ENCODE assay signal across 1 cellular context in the genomic region with DNA sequence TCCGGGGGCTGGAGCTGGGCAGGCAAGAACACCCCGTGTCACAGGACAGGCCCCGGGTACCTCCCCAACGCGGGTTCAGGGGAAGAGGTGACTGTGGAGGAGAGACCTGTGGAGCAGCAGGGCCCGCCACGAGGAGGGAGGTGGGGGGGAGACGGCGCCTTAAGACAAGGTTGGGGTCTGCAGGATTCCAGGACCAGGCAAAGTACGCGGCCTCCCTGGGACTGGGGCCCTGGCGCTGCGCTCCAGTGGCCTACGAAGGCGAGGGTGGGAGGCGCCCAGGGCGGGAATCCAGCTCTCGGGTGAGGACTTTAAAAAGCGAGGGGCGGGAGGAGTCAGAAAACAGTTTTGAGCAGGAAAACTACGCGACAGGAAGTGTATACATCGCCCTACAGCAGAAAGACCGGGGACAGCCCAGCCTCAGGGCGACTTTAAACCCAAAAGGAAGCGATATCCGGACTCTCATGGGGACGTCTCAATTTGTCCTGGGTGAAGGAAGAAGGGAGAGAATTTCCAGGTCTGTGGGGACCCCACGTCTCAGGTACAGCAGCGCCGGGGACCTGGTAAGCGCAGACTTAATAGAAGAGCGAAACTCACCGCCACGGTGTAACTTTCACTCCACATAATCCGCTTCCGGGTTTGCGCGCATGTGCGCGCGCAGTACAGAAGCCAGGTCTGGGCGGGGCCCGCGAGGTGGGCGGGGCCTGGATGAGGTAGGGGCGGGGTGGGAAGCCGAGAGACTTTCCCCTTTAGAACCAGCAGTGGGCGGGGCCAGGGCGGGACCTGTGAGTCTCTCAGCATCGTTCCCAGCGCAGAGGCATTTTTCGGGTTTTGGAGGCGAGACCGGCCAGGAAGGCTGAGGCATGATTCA.
TF ChIP-seq lines count a peak whose summit lies in the region.

A gene (minus strand): TSS at position 638 of the 868 bp plus-strand sequence.

TF ChIP-seq in HepG2, 621 proteins besides CTCF, POLR2A, EP300 and RAD21 (continued from another document and continues in another):
- TF ChIP-seq, protein P1, sequence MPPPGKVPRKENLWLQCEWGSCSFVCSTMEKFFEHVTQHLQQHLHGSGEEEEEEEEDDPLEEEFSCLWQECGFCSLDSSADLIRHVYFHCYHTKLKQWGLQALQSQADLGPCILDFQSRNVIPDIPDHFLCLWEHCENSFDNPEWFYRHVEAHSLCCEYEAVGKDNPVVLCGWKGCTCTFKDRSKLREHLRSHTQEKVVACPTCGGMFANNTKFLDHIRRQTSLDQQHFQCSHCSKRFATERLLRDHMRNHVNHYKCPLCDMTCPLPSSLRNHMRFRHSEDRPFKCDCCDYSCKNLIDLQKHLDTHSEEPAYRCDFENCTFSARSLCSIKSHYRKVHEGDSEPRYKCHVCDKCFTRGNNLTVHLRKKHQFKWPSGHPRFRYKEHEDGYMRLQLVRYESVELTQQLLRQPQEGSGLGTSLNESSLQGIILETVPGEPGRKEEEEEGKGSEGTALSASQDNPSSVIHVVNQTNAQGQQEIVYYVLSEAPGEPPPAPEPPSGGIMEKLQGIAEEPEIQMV (CRISPR knock-in tag; IDR thresholded peaks at IDR 0.05; ENCODE audit: low read depth), result no peak
- TF ChIP-seq ERF (CRISPR knock-in tag; IDR thresholded peaks at IDR 0.05) (0 out of 2 replicates have a peak, but pooled peaks have one; percentile 30), SNRNP70 (IDR thresholded peaks at IDR 0.05; ENCODE audit: low read depth, low read length) (no peak), ZNF24 (IDR thresholded peaks at IDR 0.05) (no peak), ISL2 (CRISPR knock-in tag; IDR thresholded peaks at IDR 0.05) (no peak), ZNF383 (CRISPR knock-in tag; IDR thresholded peaks at IDR 0.05; ENCODE audit: borderline replicate concordance) (no peak), ZBTB7B (CRISPR knock-in tag; IDR thresholded peaks at IDR 0.05) (no peak), ZNF44 (CRISPR knock-in tag; IDR thresholded peaks at IDR 0.05) (no peak), CHD4 (IDR thresholded peaks at IDR 0.05; ENCODE audit: borderline replicate concordance, low read length) (no peak), ARNT (IDR thresholded peaks at IDR 0.05) (no peak), SAP130 (CRISPR knock-in tag; IDR thresholded peaks at IDR 0.05; ENCODE audit: low read depth) (peak; percentile 56), GABPA (IDR thresholded peaks at IDR 0.05; ENCODE audit: low read depth, low read length) (no peak), GABPA (CRISPR knock-in tag; IDR thresholded peaks at IDR 0.05; ENCODE audit: low read depth) (peak; percentile 66), POLR2AphosphoS5 (IDR thresholded peaks at IDR 0.05; ENCODE audit: low read depth, low read length) (peak; percentile 74), ZFP82 (CRISPR knock-in tag; IDR thresholded peaks at IDR 0.05; ENCODE audit: borderline replicate concordance) (no peak), ZFX (CRISPR knock-in tag; IDR thresholded peaks at IDR 0.05; ENCODE audit: low read depth) (peak; percentile 59), TBL1XR1 (IDR thresholded peaks at IDR 0.05; ENCODE audit: borderline replicate concordance, low read length, partially characterized antibody) (no peak), ZNF101 (CRISPR knock-in tag; IDR thresholded peaks at IDR 0.05; ENCODE audit: borderline replicate concordance, low read depth) (no peak), HNRNPK (IDR thresholded peaks at IDR 0.05; ENCODE audit: low read depth, low read length, poor library complexity, severe bottlenecking) (no peak), ZNF549 (CRISPR knock-in tag; IDR thresholded peaks at IDR 0.05) (no peak), MYC (CRISPR knock-in tag; IDR thresholded peaks at IDR 0.05; ENCODE audit: borderline replicate concordance) (peak; percentile 23; the same call in 1 of the 2 replicates), RFX5 (IDR thresholded peaks at IDR 0.05; ENCODE audit: low read depth, low read length) (no peak), KDM2A (CRISPR knock-in tag; IDR thresholded peaks at IDR 0.05; ENCODE audit: borderline replicate concordance, low read depth) (peak; percentile 81), HDAC6 (IDR thresholded peaks at IDR 0.05; ENCODE audit: low read depth, low read length) (no peak), GLI4 (CRISPR knock-in tag; IDR thresholded peaks at IDR 0.05; ENCODE audit: borderline replicate concordance) (no peak), ELF3 (CRISPR knock-in tag; IDR thresholded peaks at IDR 0.05) (no peak), SNAPC2 (CRISPR knock-in tag; IDR thresholded peaks at IDR 0.05) (no peak), ATAD3A (CRISPR knock-in tag; IDR thresholded peaks at IDR 0.05) (no peak)
- TF ChIP-seq, protein P2, sequence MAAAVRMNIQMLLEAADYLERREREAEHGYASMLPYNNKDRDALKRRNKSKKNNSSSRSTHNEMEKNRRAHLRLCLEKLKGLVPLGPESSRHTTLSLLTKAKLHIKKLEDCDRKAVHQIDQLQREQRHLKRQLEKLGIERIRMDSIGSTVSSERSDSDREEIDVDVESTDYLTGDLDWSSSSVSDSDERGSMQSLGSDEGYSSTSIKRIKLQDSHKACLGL (CRISPR knock-in tag; IDR thresholded peaks at IDR 0.05), result no peak
- TF ChIP-seq, protein P3, sequence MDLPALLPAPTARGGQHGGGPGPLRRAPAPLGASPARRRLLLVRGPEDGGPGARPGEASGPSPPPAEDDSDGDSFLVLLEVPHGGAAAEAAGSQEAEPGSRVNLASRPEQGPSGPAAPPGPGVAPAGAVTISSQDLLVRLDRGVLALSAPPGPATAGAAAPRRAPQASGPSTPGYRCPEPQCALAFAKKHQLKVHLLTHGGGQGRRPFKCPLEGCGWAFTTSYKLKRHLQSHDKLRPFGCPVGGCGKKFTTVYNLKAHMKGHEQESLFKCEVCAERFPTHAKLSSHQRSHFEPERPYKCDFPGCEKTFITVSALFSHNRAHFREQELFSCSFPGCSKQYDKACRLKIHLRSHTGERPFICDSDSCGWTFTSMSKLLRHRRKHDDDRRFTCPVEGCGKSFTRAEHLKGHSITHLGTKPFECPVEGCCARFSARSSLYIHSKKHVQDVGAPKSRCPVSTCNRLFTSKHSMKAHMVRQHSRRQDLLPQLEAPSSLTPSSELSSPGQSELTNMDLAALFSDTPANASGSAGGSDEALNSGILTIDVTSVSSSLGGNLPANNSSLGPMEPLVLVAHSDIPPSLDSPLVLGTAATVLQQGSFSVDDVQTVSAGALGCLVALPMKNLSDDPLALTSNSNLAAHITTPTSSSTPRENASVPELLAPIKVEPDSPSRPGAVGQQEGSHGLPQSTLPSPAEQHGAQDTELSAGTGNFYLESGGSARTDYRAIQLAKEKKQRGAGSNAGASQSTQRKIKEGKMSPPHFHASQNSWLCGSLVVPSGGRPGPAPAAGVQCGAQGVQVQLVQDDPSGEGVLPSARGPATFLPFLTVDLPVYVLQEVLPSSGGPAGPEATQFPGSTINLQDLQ (CRISPR knock-in tag; IDR thresholded peaks at IDR 0.05), result no peak
- TF ChIP-seq, protein P4, sequence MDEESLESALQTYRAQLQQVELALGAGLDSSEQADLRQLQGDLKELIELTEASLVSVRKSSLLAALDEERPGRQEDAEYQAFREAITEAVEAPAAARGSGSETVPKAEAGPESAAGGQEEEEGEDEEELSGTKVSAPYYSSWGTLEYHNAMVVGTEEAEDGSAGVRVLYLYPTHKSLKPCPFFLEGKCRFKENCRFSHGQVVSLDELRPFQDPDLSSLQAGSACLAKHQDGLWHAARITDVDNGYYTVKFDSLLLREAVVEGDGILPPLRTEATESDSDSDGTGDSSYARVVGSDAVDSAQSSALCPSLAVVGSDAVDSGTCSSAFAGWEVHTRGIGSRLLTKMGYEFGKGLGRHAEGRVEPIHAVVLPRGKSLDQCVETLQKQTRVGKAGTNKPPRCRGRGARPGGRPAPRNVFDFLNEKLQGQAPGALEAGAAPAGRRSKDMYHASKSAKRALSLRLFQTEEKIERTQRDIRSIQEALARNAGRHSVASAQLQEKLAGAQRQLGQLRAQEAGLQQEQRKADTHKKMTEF (CRISPR knock-in tag; IDR thresholded peaks at IDR 0.05), result peak; percentile 43; the same call in 1 of the 2 replicates
- TF ChIP-seq, protein P5, sequence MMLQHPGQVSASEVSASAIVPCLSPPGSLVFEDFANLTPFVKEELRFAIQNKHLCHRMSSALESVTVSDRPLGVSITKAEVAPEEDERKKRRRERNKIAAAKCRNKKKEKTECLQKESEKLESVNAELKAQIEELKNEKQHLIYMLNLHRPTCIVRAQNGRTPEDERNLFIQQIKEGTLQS (CRISPR knock-in tag; IDR thresholded peaks at IDR 0.05), result no peak
- TF ChIP-seq, protein P6, sequence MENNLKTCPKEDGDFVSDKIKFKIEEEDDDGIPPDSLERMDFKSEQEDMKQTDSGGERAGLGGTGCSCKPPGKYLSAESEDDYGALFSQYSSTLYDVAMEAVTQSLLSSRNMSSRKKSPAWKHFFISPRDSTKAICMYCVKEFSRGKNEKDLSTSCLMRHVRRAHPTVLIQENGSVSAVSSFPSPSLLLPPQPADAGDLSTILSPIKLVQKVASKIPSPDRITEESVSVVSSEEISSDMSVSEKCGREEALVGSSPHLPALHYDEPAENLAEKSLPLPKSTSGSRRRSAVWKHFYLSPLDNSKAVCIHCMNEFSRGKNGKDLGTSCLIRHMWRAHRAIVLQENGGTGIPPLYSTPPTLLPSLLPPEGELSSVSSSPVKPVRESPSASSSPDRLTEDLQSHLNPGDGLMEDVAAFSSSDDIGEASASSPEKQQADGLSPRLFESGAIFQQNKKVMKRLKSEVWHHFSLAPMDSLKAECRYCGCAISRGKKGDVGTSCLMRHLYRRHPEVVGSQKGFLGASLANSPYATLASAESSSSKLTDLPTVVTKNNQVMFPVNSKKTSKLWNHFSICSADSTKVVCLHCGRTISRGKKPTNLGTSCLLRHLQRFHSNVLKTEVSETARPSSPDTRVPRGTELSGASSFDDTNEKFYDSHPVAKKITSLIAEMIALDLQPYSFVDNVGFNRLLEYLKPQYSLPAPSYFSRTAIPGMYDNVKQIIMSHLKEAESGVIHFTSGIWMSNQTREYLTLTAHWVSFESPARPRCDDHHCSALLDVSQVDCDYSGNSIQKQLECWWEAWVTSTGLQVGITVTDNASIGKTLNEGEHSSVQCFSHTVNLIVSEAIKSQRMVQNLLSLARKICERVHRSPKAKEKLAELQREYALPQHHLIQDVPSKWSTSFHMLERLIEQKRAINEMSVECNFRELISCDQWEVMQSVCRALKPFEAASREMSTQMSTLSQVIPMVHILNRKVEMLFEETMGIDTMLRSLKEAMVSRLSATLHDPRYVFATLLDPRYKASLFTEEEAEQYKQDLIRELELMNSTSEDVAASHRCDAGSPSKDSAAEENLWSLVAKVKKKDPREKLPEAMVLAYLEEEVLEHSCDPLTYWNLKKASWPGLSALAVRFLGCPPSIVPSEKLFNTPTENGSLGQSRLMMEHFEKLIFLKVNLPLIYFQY (CRISPR knock-in tag; IDR thresholded peaks at IDR 0.05; ENCODE audit: borderline replicate concordance), result no peak
- TF ChIP-seq, protein P7, sequence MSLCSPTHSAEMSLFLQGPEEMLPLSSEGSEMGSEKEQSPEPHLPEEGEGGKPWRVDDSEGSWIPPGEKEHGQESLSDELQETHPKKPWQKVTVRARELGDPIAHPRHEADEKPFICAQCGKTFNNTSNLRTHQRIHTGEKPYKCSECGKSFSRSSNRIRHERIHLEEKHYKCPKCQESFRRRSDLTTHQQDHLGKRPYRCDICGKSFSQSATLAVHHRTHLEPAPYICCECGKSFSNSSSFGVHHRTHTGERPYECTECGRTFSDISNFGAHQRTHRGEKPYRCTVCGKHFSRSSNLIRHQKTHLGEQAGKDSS (CRISPR knock-in tag; IDR thresholded peaks at IDR 0.05; ENCODE audit: borderline replicate concordance, low read depth), result no peak
- TF ChIP-seq, protein P8, sequence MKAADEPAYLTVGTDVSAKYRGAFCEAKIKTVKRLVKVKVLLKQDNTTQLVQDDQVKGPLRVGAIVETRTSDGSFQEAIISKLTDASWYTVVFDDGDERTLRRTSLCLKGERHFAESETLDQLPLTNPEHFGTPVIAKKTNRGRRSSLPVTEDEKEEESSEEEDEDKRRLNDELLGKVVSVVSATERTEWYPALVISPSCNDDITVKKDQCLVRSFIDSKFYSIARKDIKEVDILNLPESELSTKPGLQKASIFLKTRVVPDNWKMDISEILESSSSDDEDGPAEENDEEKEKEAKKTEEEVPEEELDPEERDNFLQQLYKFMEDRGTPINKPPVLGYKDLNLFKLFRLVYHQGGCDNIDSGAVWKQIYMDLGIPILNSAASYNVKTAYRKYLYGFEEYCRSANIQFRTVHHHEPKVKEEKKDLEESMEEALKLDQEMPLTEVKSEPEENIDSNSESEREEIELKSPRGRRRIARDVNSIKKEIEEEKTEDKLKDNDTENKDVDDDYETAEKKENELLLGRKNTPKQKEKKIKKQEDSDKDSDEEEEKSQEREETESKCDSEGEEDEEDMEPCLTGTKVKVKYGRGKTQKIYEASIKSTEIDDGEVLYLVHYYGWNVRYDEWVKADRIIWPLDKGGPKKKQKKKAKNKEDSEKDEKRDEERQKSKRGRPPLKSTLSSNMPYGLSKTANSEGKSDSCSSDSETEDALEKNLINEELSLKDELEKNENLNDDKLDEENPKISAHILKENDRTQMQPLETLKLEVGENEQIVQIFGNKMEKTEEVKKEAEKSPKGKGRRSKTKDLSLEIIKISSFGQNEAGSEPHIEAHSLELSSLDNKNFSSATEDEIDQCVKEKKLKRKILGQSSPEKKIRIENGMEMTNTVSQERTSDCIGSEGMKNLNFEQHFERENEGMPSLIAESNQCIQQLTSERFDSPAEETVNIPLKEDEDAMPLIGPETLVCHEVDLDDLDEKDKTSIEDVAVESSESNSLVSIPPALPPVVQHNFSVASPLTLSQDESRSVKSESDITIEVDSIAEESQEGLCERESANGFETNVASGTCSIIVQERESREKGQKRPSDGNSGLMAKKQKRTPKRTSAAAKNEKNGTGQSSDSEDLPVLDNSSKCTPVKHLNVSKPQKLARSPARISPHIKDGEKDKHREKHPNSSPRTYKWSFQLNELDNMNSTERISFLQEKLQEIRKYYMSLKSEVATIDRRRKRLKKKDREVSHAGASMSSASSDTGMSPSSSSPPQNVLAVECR (CRISPR knock-in tag; IDR thresholded peaks at IDR 0.05; ENCODE audit: borderline replicate concordance), result peak; percentile 72; the same call in 1 of the 2 replicates
- TF ChIP-seq, protein P9, sequence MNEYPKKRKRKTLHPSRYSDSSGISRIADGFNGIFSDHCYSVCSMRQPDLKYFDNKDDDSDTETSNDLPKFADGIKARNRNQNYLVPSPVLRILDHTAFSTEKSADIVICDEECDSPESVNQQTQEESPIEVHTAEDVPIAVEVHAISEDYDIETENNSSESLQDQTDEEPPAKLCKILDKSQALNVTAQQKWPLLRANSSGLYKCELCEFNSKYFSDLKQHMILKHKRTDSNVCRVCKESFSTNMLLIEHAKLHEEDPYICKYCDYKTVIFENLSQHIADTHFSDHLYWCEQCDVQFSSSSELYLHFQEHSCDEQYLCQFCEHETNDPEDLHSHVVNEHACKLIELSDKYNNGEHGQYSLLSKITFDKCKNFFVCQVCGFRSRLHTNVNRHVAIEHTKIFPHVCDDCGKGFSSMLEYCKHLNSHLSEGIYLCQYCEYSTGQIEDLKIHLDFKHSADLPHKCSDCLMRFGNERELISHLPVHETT (CRISPR knock-in tag; conservative IDR thresholded peaks at IDR 0.05), result no peak
- TF ChIP-seq, protein P10, sequence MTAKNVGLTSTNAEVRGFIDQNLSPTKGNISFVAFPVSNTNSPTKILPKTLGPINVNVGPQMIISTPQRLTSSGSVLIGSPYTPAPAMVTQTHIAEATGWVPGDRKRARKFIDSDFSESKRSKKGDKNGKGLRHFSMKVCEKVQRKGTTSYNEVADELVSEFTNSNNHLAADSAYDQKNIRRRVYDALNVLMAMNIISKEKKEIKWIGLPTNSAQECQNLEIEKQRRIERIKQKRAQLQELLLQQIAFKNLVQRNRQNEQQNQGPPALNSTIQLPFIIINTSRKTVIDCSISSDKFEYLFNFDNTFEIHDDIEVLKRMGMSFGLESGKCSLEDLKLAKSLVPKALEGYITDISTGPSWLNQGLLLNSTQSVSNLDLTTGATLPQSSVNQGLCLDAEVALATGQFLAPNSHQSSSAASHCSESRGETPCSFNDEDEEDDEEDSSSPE (CRISPR knock-in tag; IDR thresholded peaks at IDR 0.05), result no peak
